In the genomic region with DNA sequence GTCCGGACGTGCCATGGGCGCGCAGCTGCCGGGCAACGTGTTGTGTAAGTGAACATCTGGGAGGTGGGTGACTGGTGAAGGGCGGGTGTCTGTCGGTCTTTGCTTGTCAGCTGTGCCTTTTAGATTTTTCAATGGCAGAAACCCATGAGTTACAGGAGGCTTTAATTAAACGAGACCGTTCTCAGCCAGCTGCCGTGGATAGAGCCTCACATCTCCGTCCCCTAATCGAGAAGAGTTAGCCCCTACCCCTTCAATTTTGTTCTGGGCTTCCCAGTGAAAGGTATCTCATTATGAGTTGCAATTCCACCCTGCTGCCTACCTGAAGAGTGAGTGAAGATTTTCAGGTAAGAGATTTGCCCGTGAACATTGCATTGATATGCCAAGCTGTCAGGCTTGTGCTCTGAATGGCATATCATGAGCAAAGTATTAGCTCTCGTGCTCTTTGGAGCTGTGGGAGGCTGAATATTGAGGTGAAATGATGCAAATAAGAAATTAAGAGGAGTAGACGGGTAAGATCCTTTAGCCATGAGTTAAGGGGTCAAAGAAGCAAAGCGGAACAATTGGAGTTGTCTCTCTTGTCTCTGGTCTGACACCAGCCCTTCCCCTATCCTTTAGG, we compare ENCODE assay signal across 8 cellular contexts.
DNase-seq lines count a peak whose midpoint lies in the region; ATAC-seq and TF ChIP-seq lines count a peak whose summit lies in the region.

No MANE protein-coding gene starts in this region.

- TF ChIP-seq EP300 in neural cell (conservative IDR thresholded peaks at IDR 0.05; ENCODE audit: poor library complexity, severe bottlenecking): peak; percentile 68

- H3K4me3 ChIP-seq in endocrine pancreas (ENCODE audit: control insufficient read depth, insufficient read depth, low read length) (peak overlapping the region; percentile 35), neural cell (ENCODE audit: low read length) (peak overlapping the region; percentile 69)

- no peaks in the 10 kb centered on the region for H4K20me1 ChIP-seq in neural cell (ENCODE audit: insufficient read depth)

- H3K4me2 ChIP-seq in neural cell (ENCODE audit: low read length): peak overlapping the region; percentile 14

- ATAC-seq in GM21723 (IDR thresholded peaks at IDR 0.05; ENCODE audit: unreplicated experiment): peak; percentile 44

- H3K9ac ChIP-seq in endocrine pancreas (ENCODE audit: control insufficient read depth, insufficient read depth, low read length) (peak overlapping the region; percentile 1), neural cell (ENCODE audit: low read length) (peak overlapping the region; percentile 23)

- H3K4me1 ChIP-seq in endocrine pancreas (ENCODE audit: control insufficient read depth, insufficient read depth, low read length): peaks cover 4% of the 10 kb centered on the region

- H3K9me3 ChIP-seq in endocrine pancreas (ENCODE audit: control insufficient read depth, low read length) (no peaks in the 10 kb centered on the region), neural cell (ENCODE audit: low read length) (no peaks in the 10 kb centered on the region)

- TF ChIP-seq RAD21 in neural cell (conservative IDR thresholded peaks at IDR 0.05): no peak

- H3K36me3 ChIP-seq in endocrine pancreas (ENCODE audit: control insufficient read depth, insufficient read depth, low read length) (no peaks in the 10 kb centered on the region), neural cell (ENCODE audit: insufficient read depth, low read length) (no peaks in the 10 kb centered on the region)

- H3K27ac ChIP-seq in neural cell (ENCODE audit: low read length): no peak overlapping the region

- TF ChIP-seq CTCF in neural cell (IDR thresholded peaks at IDR 0.05; ENCODE audit: poor library complexity, severe bottlenecking): no peak

- peak; percentile 52 for DNase-seq in NCI-H1105 treated with DMSO at 0.1 percent for 48 hours (lab: John Stamatoyannopoulos, UW)
- no peak for DNase-seq in NCI-H1105 (lab: John Stamatoyannopoulos, UW)
- DNase-seq in NCI-H82 (lab: John Stamatoyannopoulos, UW): peak; percentile 64
- no peak for DNase-seq in kidney glomerular epithelial cell (lab: John Stamatoyannopoulos, UW)
- DNase-seq in GDM1 (lab: John Stamatoyannopoulos, UW): no peak

- no peaks in the 10 kb centered on the region for H3F3A ChIP-seq in neural cell (ENCODE audit: insufficient read depth, low read length, poor library complexity, severe bottlenecking)

- no peak overlapping the region for H2AFZ ChIP-seq in neural cell (ENCODE audit: low read depth, low read length)

- H3K79me2 ChIP-seq in neural cell (replicated peaks; ENCODE audit: insufficient read depth, low read length): no peaks in the 10 kb centered on the region

- no peaks in the 10 kb centered on the region for H3K9me2 ChIP-seq in neural cell (ENCODE audit: insufficient read depth, low read length)

- no peaks in the 10 kb centered on the region for H3K27me3 ChIP-seq in endocrine pancreas (ENCODE audit: control insufficient read depth, insufficient read depth, low read length)
- H3K27me3 ChIP-seq in neural cell (ENCODE audit: insufficient read depth, low read depth, low read length): peaks cover 10% of the 10 kb centered on the region

TF ChIP-seq in neural cell, 6 proteins besides CTCF, POLR2A, EP300 and RAD21:
- TF ChIP-seq EZH2 (IDR thresholded peaks at IDR 0.05; ENCODE audit: borderline replicate concordance, insufficient read depth, low read length, poor library complexity, severe bottlenecking) (no peak), POLR2AphosphoS5 (IDR thresholded peaks at IDR 0.05) (peak; percentile 27)
TF ChIP-seq in neural cell: peak in this region for 1.

Comparison
In these comparisons a context has a peak if more than half of its experiments do, and no peak if none do; other contexts are left out.
1. DNase-seq: peak in NCI-H1105 treated with DMSO at 0.1 percent for 48 hours (single experiment) and NCI-H82 (single experiment); none in NCI-H1105 (single experiment), kidney glomerular epithelial cell (single experiment) and GDM1 (single experiment).